8 cellular contexts compared by ENCODE assay signal in genomic region chr1:6466023-6466422, GRCh38. TPM values are rescaled to one million over a fixed set of nuclear protein-coding genes. Genes with fewer than 3 reads are reported as not detected.
A peak's percentile ranks its signal among the peaks of the same experiment; 100 is the strongest.
DNase-seq lines count a peak whose midpoint lies in the region; ATAC-seq and TF ChIP-seq lines count a peak whose summit lies in the region.

Gene TNFRSF25 (minus strand): TSS chr1:6466173. CDS start chr1:6466107, 66 bp downstream.

- WGBS in hepatocyte (ENCODE audit: low lambda C conversion rate, missing lambda C conversion rate), result 66% methylated on average over 27 of the region's 43 CpGs

- DNase-seq in NCI-H82 treated with DMSO at 0.1 percent for 48 hours (lab: John Stamatoyannopoulos, UW; ENCODE audit: unreplicated experiment) (peak; percentile 31), hepatocyte (ENCODE audit: low spot score) (no peak), head of caudate nucleus (no peak), KG1 (lab: John Stamatoyannopoulos, UW) (no peak), cerebellar cortex (ENCODE audit: low spot score) (no peak)
- peak; percentile 78 to 79 for DNase-seq in activated T-cell treated with anti-CD3 and anti-CD28 coated beads, Interleukin-2, amount 50 U/mL, for 72 hours
- peak in 2 of 3 experiments; percentile 47 to 52 for DNase-seq in stimulated activated CD4-positive, alpha-beta T cell treated with anti-CD3 and anti-CD28 coated beads, TNF-alpha, amount 100 ng/mL, for 4 hours (ENCODE audit: low read depth in 3 of 3)

- H3K9me3 Mint-ChIP-seq in activated T-cell treated with anti-CD3 and anti-CD28 coated beads, Interleukin-2, amount 50 U/mL, for 72 hours, result no peaks in the 10 kb centered on the region

- H3K27me3 Mint-ChIP-seq in activated T-cell treated with anti-CD3 and anti-CD28 coated beads, Interleukin-2, amount 50 U/mL, for 72 hours (ENCODE audit: low read depth), result no peaks in the 10 kb centered on the region

- H3K4me1 ChIP-seq in iPS-15b (ENCODE audit: control insufficient read depth, insufficient read depth, low read length) (peaks cover 4% of the 10 kb centered on the region), hepatocyte (ENCODE audit: insufficient read depth) (no peaks in the 10 kb centered on the region)

- no peak within 1 kb of the TSS for H3K4me2 ChIP-seq in hepatocyte

- no peak within 1 kb of the TSS for H2AFZ ChIP-seq in hepatocyte

- no peaks in the 10 kb centered on the region for H3K9me2 ChIP-seq in hepatocyte (replicated peaks; ENCODE audit: insufficient read depth)

- H3K4me3 ChIP-seq in iPS-15b (ENCODE audit: low read depth, low read length), result peak within 1 kb of the TSS; percentile 37
- H3K4me3 ChIP-seq in hepatocyte, result no peak within 1 kb of the TSS

- H3K27ac Mint-ChIP-seq in activated T-cell treated with anti-CD3 and anti-CD28 coated beads, Interleukin-2, amount 50 U/mL, for 72 hours, result peak within 1 kb of the TSS; percentile 70

- H3K36me3 ChIP-seq in iPS-15b (ENCODE audit: control insufficient read depth, insufficient read depth, low read length) (peaks cover 45% of the 10 kb centered on the region), hepatocyte (replicated peaks; ENCODE audit: insufficient read depth, low read depth) (no peaks in the 10 kb centered on the region)

- H3K27me3 ChIP-seq in iPS-15b (ENCODE audit: control insufficient read depth, insufficient read depth, low read length), result no peaks in the 10 kb centered on the region
- no peaks in the 10 kb centered on the region for H3K27me3 ChIP-seq in hepatocyte

- peaks cover 10 to 14% of the 10 kb centered on the region in 2 donors for H3K36me3 Mint-ChIP-seq in activated T-cell treated with anti-CD3 and anti-CD28 coated beads, Interleukin-2, amount 50 U/mL, for 72 hours (ENCODE audit: insufficient read depth in 2 of 2)

- no peak within 1 kb of the TSS for H3K9ac ChIP-seq in iPS-15b (ENCODE audit: low read depth, low read length)

- no peaks in the 10 kb centered on the region for H3K9me3 ChIP-seq in iPS-15b (ENCODE audit: control insufficient read depth, insufficient read depth, low read length)
- H3K9me3 ChIP-seq in hepatocyte (ENCODE audit: low read depth), result no peaks in the 10 kb centered on the region

- H3K4me1 Mint-ChIP-seq in activated T-cell treated with anti-CD3 and anti-CD28 coated beads, Interleukin-2, amount 50 U/mL, for 72 hours (ENCODE audit: low read depth), result peaks cover 36% of the 10 kb centered on the region

- no peaks in the 10 kb centered on the region for H3K79me2 ChIP-seq in hepatocyte

- no peaks in the 10 kb centered on the region for H4K20me1 ChIP-seq in hepatocyte (ENCODE audit: insufficient read depth, poor library complexity, severe bottlenecking)

- ATAC-seq in activated T-cell treated with anti-CD3 and anti-CD28 coated beads, Interleukin-2, amount 50 U/mL, for 72 hours (replicated peaks in 1 of 2), result peak; percentile 83 to 85

- no peak within 1 kb of the TSS for H3K27ac ChIP-seq in hepatocyte

- TF ChIP-seq CTCF in hepatocyte (IDR thresholded peaks at IDR 0.05; ENCODE audit: poor library complexity), result no peak

- intact Hi-C loops in head of caudate nucleus (cut with DNase I), result no loop called here

- peak within 1 kb of the TSS; percentile 97 for H3K4me3 Mint-ChIP-seq in activated T-cell treated with anti-CD3 and anti-CD28 coated beads, Interleukin-2, amount 50 U/mL, for 72 hours

RNA-seq across cellular contexts. Expression of gene TNFRSF25, which starts in this region (rescaled TPM):
- total RNA-seq in activated T-cell treated with anti-CD3 and anti-CD28 coated beads, Interleukin-2, amount 50 U/mL, for 72 hours, result 100 to 1,000 TPM in 1 of 2 donors, 10 to 100 TPM in 1; 89.2 to 101 TPM
- 4.8 and 14.0 TPM in 2 replicates for total RNA-seq in hepatocyte
- 7.1 and 16.9 TPM in 2 replicates for polyA plus RNA-seq in hepatocyte

Comparison
In these comparisons a context has a peak if more than half of its experiments do, and no peak if none do; other contexts are left out.
1. DNase-seq: peak in NCI-H82 treated with DMSO at 0.1 percent for 48 hours (single experiment), activated T-cell treated with anti-CD3 and anti-CD28 coated beads, Interleukin-2, amount 50 U/mL, for 72 hours (2 of 2) and stimulated activated CD4-positive, alpha-beta T cell treated with anti-CD3 and anti-CD28 coated beads, TNF-alpha, amount 100 ng/mL, for 4 hours (2 of 3); none in hepatocyte (single experiment), head of caudate nucleus (0 of 42), KG1 (single experiment) and cerebellar cortex (single experiment).